6 cellular contexts compared by ENCODE assay signal in genomic region chr19:49422407-49423277, GRCh38. TPM values are rescaled to one million over a fixed set of nuclear protein-coding genes. Genes with fewer than 3 reads are reported as not detected.
DNase-seq lines count a peak whose midpoint lies in the region; ATAC-seq and TF ChIP-seq lines count a peak whose summit lies in the region.

No MANE protein-coding gene starts in this region.

- dilution Hi-C loops in IMR-90 (cut with HindIII; ENCODE audit: low sequenced_read_pairs, unreplicated experiment), result no loop called here

- H2AK5ac ChIP-seq in IMR-90 (ENCODE audit: low read depth, low read length) (no peak overlapping the region), trophoblast cell (ENCODE audit: low read length) (no peak overlapping the region)

- peaks cover 2% of the 10 kb centered on the region; the same call in 1 of the 2 replicates for H3K4me1 ChIP-seq in IMR-90 (ENCODE audit: control insufficient read depth, insufficient read depth, low read length)
- peaks cover 18% of the 10 kb centered on the region for H3K4me1 ChIP-seq in iPS-18a (ENCODE audit: control insufficient read depth, low read depth, low read length)
- H3K4me1 ChIP-seq in trophoblast cell (ENCODE audit: control insufficient read depth in 1 of 2, insufficient read depth in 2 of 2, low read length in 2 of 2), result peaks cover 0 to 3% of the 10 kb centered on the region in 2 experiments

- H3K79me1 ChIP-seq in IMR-90 (ENCODE audit: low read depth in 1 of 2, low read length in 2 of 2) (no peaks in the 10 kb centered on the region), trophoblast cell (ENCODE audit: low read length) (no peaks in the 10 kb centered on the region)

- H3K9ac ChIP-seq in IMR-90 (ENCODE audit: low read depth, low read length) (no peak overlapping the region), iPS-18a (ENCODE audit: low read length) (no peak overlapping the region), trophoblast cell (ENCODE audit: low read length) (no peak overlapping the region)

- H3K4me2 ChIP-seq in IMR-90 (ENCODE audit: low read depth, low read length) (peak overlapping the region; percentile 10; the same call in 1 of the 2 replicates), trophoblast cell (ENCODE audit: low read length) (no peak overlapping the region)

- intact Hi-C loops in IMR-90 (cut with micrococcal nuclease), result no loop called here

- 6% methylated on average over 46 of the region's 69 CpGs; no CpG with 5 or more reads in 1 of the 2 experiments for WGBS in IMR-90 (ENCODE audit: extremely low coverage in 2 of 2, insufficient read length in 1 of 2), 2 experiments
- WGBS in trophoblast cell (ENCODE audit: extremely low coverage, insufficient coverage, insufficient read length), result no CpG with 5 or more reads among the region's 69 CpGs

- H3K4ac ChIP-seq in IMR-90 (ENCODE audit: low read depth, low read length) (no peak overlapping the region), trophoblast cell (ENCODE audit: low read depth, low read length) (no peak overlapping the region)

- BruUV-seq in IMR-90 (replicated peaks; lab: Mats Ljungman, UMichigan), result no TSS peak

- in situ Hi-C loops in IMR-90 (cut with MboI; ENCODE audit: low sequenced_read_pairs), result no loop called here

- CTCF ChIA-PET in IMR-90 (lab: Yijun Ruan, JAX), result no interaction called here

- H2AFZ ChIP-seq in IMR-90 (replicated peaks; ENCODE audit: low read length, poor library complexity) (peak overlapping the region; percentile 81), trophoblast cell (ENCODE audit: insufficient read depth, low read length, poor library complexity) (no peak overlapping the region)

- no peak overlapping the region for H3K18ac ChIP-seq in IMR-90 (ENCODE audit: low read depth, low read length)
- no peak overlapping the region for H3K18ac ChIP-seq in trophoblast cell (ENCODE audit: low read length)

- H2BK5ac ChIP-seq in IMR-90 (ENCODE audit: low read depth, low read length, poor library complexity, severe bottlenecking), result no peak overlapping the region
- H2BK5ac ChIP-seq in trophoblast cell (ENCODE audit: low read depth, low read length, poor library complexity), result no peak overlapping the region

- H3K79me2 ChIP-seq in trophoblast cell (ENCODE audit: control insufficient read depth, insufficient read depth, low read length, poor library complexity), result no peaks in the 10 kb centered on the region

- H2AK9ac ChIP-seq in IMR-90 (replicated peaks; ENCODE audit: low read depth, low read length, poor library complexity), result no peak overlapping the region

- H4K8ac ChIP-seq in IMR-90 (ENCODE audit: low read depth in 2 of 2, low read length in 2 of 2) (no peak overlapping the region), trophoblast cell (ENCODE audit: low read depth, low read length) (no peak overlapping the region)

- TF ChIP-seq POLR2A in IMR-90 (IDR thresholded peaks at IDR 0.05; ENCODE audit: low read depth, low read length), result no peak

- H3K27ac ChIP-seq in IMR-90 (ENCODE audit: insufficient read depth, low read length), result no peak overlapping the region
- H3K27ac ChIP-seq in iPS-18a (ENCODE audit: low read length), result no peak overlapping the region
- H3K27ac ChIP-seq in trophoblast cell (ENCODE audit: low read depth, low read length), result no peak overlapping the region

- H4K20me1 ChIP-seq in IMR-90 (ENCODE audit: insufficient read depth, low read length), result no peaks in the 10 kb centered on the region

- H3K4me3 ChIP-seq in IMR-90 (ENCODE audit: insufficient read depth, low read depth, low read length), result no peak overlapping the region
- H3K4me3 ChIP-seq in iPS-18a (ENCODE audit: low read length), result peak overlapping the region; percentile 31
- H3K4me3 ChIP-seq in trophoblast cell (ENCODE audit: low read depth, low read length), result no peak overlapping the region

- DNase-seq in IMR-90 (peak; percentile 17), trophoblast cell (no peak)
- DNase-seq in activated CD4-positive, alpha-beta T cell treated with anti-CD3 and anti-CD28 coated beads, Interleukin-2, amount 50 U/mL, for 1 hour, result peak; percentile 43

- H2BK20ac ChIP-seq in IMR-90 (ENCODE audit: low read depth, low read length), result no peak overlapping the region

- H2BK15ac ChIP-seq in IMR-90 (ENCODE audit: low read depth, low read length), result no peak overlapping the region

- no peak overlapping the region for H3K56ac ChIP-seq in IMR-90 (ENCODE audit: extremely low read depth, insufficient read depth, low read length)

- no peak overlapping the region for H3K14ac ChIP-seq in IMR-90 (replicated peaks; ENCODE audit: low read depth, low read length)
- H3K14ac ChIP-seq in trophoblast cell (ENCODE audit: low read length), result no peak overlapping the region

- H4K91ac ChIP-seq in IMR-90 (ENCODE audit: insufficient read depth, low read depth, low read length) (no peak overlapping the region), trophoblast cell (ENCODE audit: low read depth, low read length) (no peak overlapping the region)

- H3K9me1 ChIP-seq in IMR-90 (ENCODE audit: insufficient read depth, low read length), result no peaks in the 10 kb centered on the region

- no peak for TF ChIP-seq RAD21 in IMR-90 (IDR thresholded peaks at IDR 0.05; ENCODE audit: low read length)

- H2BK12ac ChIP-seq in trophoblast cell (ENCODE audit: low read length), result no peak overlapping the region

- ATAC-seq in IMR-90 (ENCODE audit: low read depth) (peak; percentile 61), HG02763 (IDR thresholded peaks at IDR 0.05; ENCODE audit: unreplicated experiment) (no peak), HG03520 (IDR thresholded peaks at IDR 0.05; ENCODE audit: unreplicated experiment) (no peak)

- H2BK120ac ChIP-seq in IMR-90 (ENCODE audit: low read depth, low read length), result no peak overlapping the region
- no peak overlapping the region for H2BK120ac ChIP-seq in trophoblast cell (ENCODE audit: insufficient read depth, low read length, poor library complexity)

- H3K23ac ChIP-seq in IMR-90 (ENCODE audit: low read depth, low read length) (no peak overlapping the region), trophoblast cell (ENCODE audit: low read length) (no peak overlapping the region)

- TF ChIP-seq CTCF in IMR-90 (conservative IDR thresholded peaks at IDR 0.05; ENCODE audit: low read depth, low read length), result peak; percentile 35

- POLR2A ChIA-PET in IMR-90 (lab: Charles Lee; ENCODE audit: unreplicated experiment), result no interaction called here

- H3K9me3 ChIP-seq in IMR-90 (ENCODE audit: control insufficient read depth, insufficient read depth, low read length), result peaks cover 2% of the 10 kb centered on the region; the same call in 1 of the 2 replicates
- H3K9me3 ChIP-seq in iPS-18a (ENCODE audit: control insufficient read depth, low read depth, low read length), result no peaks in the 10 kb centered on the region
- peaks cover 4% of the 10 kb centered on the region for H3K9me3 ChIP-seq in trophoblast cell (ENCODE audit: insufficient read depth, low read depth, low read length)

- H4K12ac ChIP-seq in trophoblast cell (ENCODE audit: low read depth, low read length), result no peak overlapping the region

- no peaks in the 10 kb centered on the region for H3K36me3 ChIP-seq in IMR-90 (ENCODE audit: control insufficient read depth, insufficient read depth, low read length)
- no peaks in the 10 kb centered on the region for H3K36me3 ChIP-seq in iPS-18a (ENCODE audit: control insufficient read depth, low read depth, low read length)
- no peaks in the 10 kb centered on the region for H3K36me3 ChIP-seq in trophoblast cell (ENCODE audit: control insufficient read depth in 1 of 2, insufficient read depth in 2 of 2, low read length in 2 of 2)

- no peak overlapping the region for H4K5ac ChIP-seq in IMR-90 (ENCODE audit: low read depth, low read length)

- peaks cover 93% of the 10 kb centered on the region for H3K27me3 ChIP-seq in IMR-90 (ENCODE audit: control insufficient read depth, insufficient read depth, low read length)
- H3K27me3 ChIP-seq in iPS-18a (ENCODE audit: control insufficient read depth, insufficient read depth, low read length), result peaks cover 69% of the 10 kb centered on the region
- H3K27me3 ChIP-seq in trophoblast cell (ENCODE audit: insufficient read depth, low read length), result peaks cover 68% of the 10 kb centered on the region

TF ChIP-seq in IMR-90, 13 proteins besides CTCF, POLR2A, EP300 and RAD21 (continues in another document):
- no peak for TF ChIP-seq CHD1 (IDR thresholded peaks at IDR 0.05; ENCODE audit: low read depth, low read length)
- TF ChIP-seq MXI1 (IDR thresholded peaks at IDR 0.05; ENCODE audit: borderline replicate concordance, low read depth, low read length), result no peak
- no peak for TF ChIP-seq RFX5 (IDR thresholded peaks at IDR 0.05; ENCODE audit: low read depth, low read length)

RNA-seq across cellular contexts. Expression of gene PTH2, which starts 0.6 kb away (rescaled TPM):
- not detected in 2 replicates for total RNA-seq in IMR-90 (2012; rRNA removed)
- polyA plus RNA-seq in IMR-90 (2012; rRNA removed), result not detected in 2 replicates
- not detected in 2 replicates for polyA plus RNA-seq in IMR-90 (2012; cell fraction: cytosol; rRNA removed)
- polyA plus RNA-seq in IMR-90 (2012; cell fraction: nucleus; rRNA removed; ENCODE audit: low replicate concordance), result not detected in 2 replicates
- not detected in 2 replicates for polyA plus RNA-seq in trophoblast cell (2013)

RNA-seq across cellular contexts. Expression of gene GFY, which starts 2.5 kb away (rescaled TPM):
- total RNA-seq in IMR-90 (2012; rRNA removed), result not detected in 2 replicates
- polyA plus RNA-seq in IMR-90 (2012; rRNA removed), result not detected in 2 replicates
- not detected in 2 replicates for polyA plus RNA-seq in IMR-90 (2012; cell fraction: cytosol; rRNA removed)
- not detected in 2 replicates for polyA plus RNA-seq in IMR-90 (2012; cell fraction: nucleus; rRNA removed; ENCODE audit: low replicate concordance)
- 0.03 and 0.04 TPM in 2 replicates for polyA plus RNA-seq in trophoblast cell (2013)

RNA-seq across cellular contexts. Expression of gene SLC17A7, which starts 18.7 kb away (rescaled TPM):
- total RNA-seq in IMR-90 (2012; rRNA removed), result not detected in 2 replicates
- polyA plus RNA-seq in IMR-90 (2012; rRNA removed), result 0.03 TPM in 1 of 2 replicates, not detected in the other
- polyA plus RNA-seq in IMR-90 (2012; cell fraction: cytosol; rRNA removed), result 0.04 TPM in 1 of 2 replicates, not detected in the other
- polyA plus RNA-seq in IMR-90 (2012; cell fraction: nucleus; rRNA removed; ENCODE audit: low replicate concordance), result 0.21 and 0.24 TPM in 2 replicates
- polyA plus RNA-seq in trophoblast cell (2013), result 0.12 and 0.16 TPM in 2 replicates

RNA-seq across cellular contexts. Expression of gene PIH1D1, which starts 29.0 kb away (rescaled TPM):
- total RNA-seq in IMR-90 (2012; rRNA removed), result 122 and 125 TPM in 2 replicates
- 76.8 and 77.9 TPM in 2 replicates for polyA plus RNA-seq in IMR-90 (2012; rRNA removed)
- 69.5 and 71.7 TPM in 2 replicates for polyA plus RNA-seq in IMR-90 (2012; cell fraction: cytosol; rRNA removed)
- 123 and 140 TPM in 2 replicates for polyA plus RNA-seq in IMR-90 (2012; cell fraction: nucleus; rRNA removed; ENCODE audit: low replicate concordance)
- 67.0 and 67.7 TPM in 2 replicates for polyA plus RNA-seq in trophoblast cell (2013)

RNA-seq across cellular contexts. Expression of gene ALDH16A1, which starts 30.4 kb away (rescaled TPM):
- total RNA-seq in IMR-90 (2012; rRNA removed), result 10.4 and 11.4 TPM in 2 replicates
- polyA plus RNA-seq in IMR-90 (2012; rRNA removed), result 12.1 and 12.9 TPM in 2 replicates
- polyA plus RNA-seq in IMR-90 (2012; cell fraction: cytosol; rRNA removed), result 8.5 and 12.7 TPM in 2 replicates
- polyA plus RNA-seq in IMR-90 (2012; cell fraction: nucleus; rRNA removed; ENCODE audit: low replicate concordance), result 15.2 and 58.9 TPM in 2 replicates
- polyA plus RNA-seq in trophoblast cell (2013), result 14.8 and 16.7 TPM in 2 replicates

Comparison
In these comparisons a context has a peak if more than half of its experiments do, and no peak if none do; other contexts are left out.
1. DNase-seq: peak in IMR-90 (single experiment) and activated CD4-positive, alpha-beta T cell treated with anti-CD3 and anti-CD28 coated beads, Interleukin-2, amount 50 U/mL, for 1 hour (single experiment); none in trophoblast cell (0 of 2).